8 cellular contexts compared by ENCODE assay signal in the genomic region with DNA sequence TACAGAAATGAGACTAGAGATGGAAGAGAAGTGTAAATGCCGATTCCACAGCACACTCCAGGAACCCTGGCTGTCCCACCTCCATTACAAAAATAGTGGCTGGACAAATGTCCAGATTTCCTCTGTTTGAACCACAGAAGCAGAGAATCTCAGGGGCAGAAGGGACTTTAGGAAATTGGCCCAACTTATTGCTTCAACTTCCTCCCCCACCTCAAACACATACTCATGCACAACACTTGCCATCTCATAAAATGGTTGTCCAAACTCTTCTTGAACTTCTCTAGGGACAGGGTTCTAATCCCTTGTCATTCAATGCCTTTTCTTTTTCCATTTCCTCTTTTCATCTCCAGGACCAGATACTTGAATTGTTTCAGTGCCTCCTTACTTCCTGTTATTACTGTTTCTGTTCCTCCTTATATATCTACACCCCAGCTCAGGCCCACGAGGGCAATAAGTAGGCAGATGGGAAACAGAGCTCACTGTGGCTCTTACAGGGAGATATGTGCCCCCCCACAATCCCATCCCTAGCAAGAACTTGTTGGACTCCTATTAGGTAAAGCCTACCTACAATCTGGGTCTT. TPM values are rescaled to one million over a fixed set of nuclear protein-coding genes. Genes with fewer than 3 reads are reported as not detected.
DNase-seq lines count a peak whose midpoint lies in the region; ATAC-seq and TF ChIP-seq lines count a peak whose summit lies in the region.

No MANE protein-coding gene starts in this region.

- H3K9me3 ChIP-seq in mesenchymal stem cell (ENCODE audit: control insufficient read depth, low read length) = no peaks in the 10 kb centered on the region

- H3K36me3 Mint-ChIP-seq in T-helper 1 cell treated with Interleukin-12 subunit alpha and Interleukin-12 subunit beta and Interleukin-4 antibody, amounts not matched to agents 30 μg/mL and 1 μg/mL, for 36 hours (ENCODE audit: low read depth) = peaks cover 5% of the 10 kb centered on the region
- H3K36me3 Mint-ChIP-seq in activated CD8-positive, alpha-beta T cell treated with anti-CD3 and anti-CD28 coated beads for 36 hours (ENCODE audit: low read depth) = no peaks in the 10 kb centered on the region

- peak overlapping the region in 1 of 2 experiments; percentile 91 for H2BK12ac ChIP-seq in mesenchymal stem cell (ENCODE audit: low read length in 2 of 2)

- H3K4me2 ChIP-seq in mesenchymal stem cell (ENCODE audit: low read length, poor library complexity, severe bottlenecking) = no peak overlapping the region

- peaks cover 0 to 4% of the 10 kb centered on the region in 2 experiments for H3K36me3 ChIP-seq in mesenchymal stem cell (ENCODE audit: control insufficient read depth in 1 of 2, insufficient read depth in 2 of 2, low read depth in 1 of 2, low read length in 2 of 2)

- no peak overlapping the region for H2AK5ac ChIP-seq in mesenchymal stem cell (ENCODE audit: low read length, severe bottlenecking)

- H3K27me3 Mint-ChIP-seq in T-helper 1 cell treated with Interleukin-12 subunit alpha and Interleukin-12 subunit beta and Interleukin-4 antibody, amounts not matched to agents 30 μg/mL and 1 μg/mL, for 36 hours (ENCODE audit: low read depth) = no peaks in the 10 kb centered on the region
- no peaks in the 10 kb centered on the region for H3K27me3 Mint-ChIP-seq in activated CD8-positive, alpha-beta T cell treated with anti-CD3 and anti-CD28 coated beads for 36 hours

- H3K9ac ChIP-seq in mesenchymal stem cell (ENCODE audit: low read length) = peak overlapping the region; percentile 42

- H3K4me1 Mint-ChIP-seq in T-helper 1 cell treated with Interleukin-12 subunit alpha and Interleukin-12 subunit beta and Interleukin-4 antibody, amounts not matched to agents 30 μg/mL and 1 μg/mL, for 36 hours (ENCODE audit: low read depth) = peaks cover 64% of the 10 kb centered on the region
- H3K4me1 Mint-ChIP-seq in activated CD8-positive, alpha-beta T cell treated with anti-CD3 and anti-CD28 coated beads for 36 hours (ENCODE audit: low read depth) = peaks cover 68% of the 10 kb centered on the region

- no peak overlapping the region for H2BK120ac ChIP-seq in mesenchymal stem cell (ENCODE audit: low read depth, low read length)

- peak overlapping the region; percentile 94 for H3K27ac Mint-ChIP-seq in T-helper 1 cell treated with Interleukin-12 subunit alpha and Interleukin-12 subunit beta and Interleukin-4 antibody, amounts not matched to agents 30 μg/mL and 1 μg/mL, for 36 hours
- H3K27ac Mint-ChIP-seq in activated CD8-positive, alpha-beta T cell treated with anti-CD3 and anti-CD28 coated beads for 36 hours = peak overlapping the region; percentile 95

- intact Hi-C loops in activated CD8-positive, alpha-beta T cell treated with anti-CD3 and anti-CD28 coated beads for 36 hours (cut with micrococcal nuclease) = no loop called here

- 76% methylated on average over 2 of the region's 2 CpGs for WGBS in mesenchymal stem cell

- H3K27me3 ChIP-seq in mesenchymal stem cell (ENCODE audit: control insufficient read depth in 1 of 2, insufficient read depth in 1 of 2, low read length in 2 of 2) = no peaks in the 10 kb centered on the region

- H3K27ac ChIP-seq in mesenchymal stem cell (ENCODE audit: low read length, poor library complexity, severe bottlenecking) = no peak overlapping the region

- peaks cover 2% of the 10 kb centered on the region for H3K4me1 ChIP-seq in mesenchymal stem cell (ENCODE audit: control insufficient read depth, insufficient read depth, low read depth, low read length)

- peak overlapping the region; percentile 29 for H2AFZ ChIP-seq in mesenchymal stem cell (ENCODE audit: low read depth, low read length)

- no peak overlapping the region for H3K14ac ChIP-seq in mesenchymal stem cell (ENCODE audit: low read length in 2 of 2)

- H3K4me3 ChIP-seq in mesenchymal stem cell (ENCODE audit: insufficient read depth in 1 of 2, low read depth in 1 of 2, low read length in 2 of 2) = no peak overlapping the region

- H3K79me1 ChIP-seq in mesenchymal stem cell (replicated peaks; ENCODE audit: low read length, poor library complexity, severe bottlenecking) = no peaks in the 10 kb centered on the region

- POLR2A ChIA-PET in activated CD8-positive, alpha-beta T cell treated with anti-CD3 and anti-CD28 coated beads for 36 hours (lab: Charles Lee) = interaction anchor here (0.6 to 1.4 kb wide), 6 partner anchors 16 to 201 kb away, joined by 3 to 6 read pairs (median 4); a partner anchor contains a TSS

- H2BK15ac ChIP-seq in mesenchymal stem cell (ENCODE audit: low read depth, poor library complexity, severe bottlenecking) = no peak overlapping the region

- no peak overlapping the region for H2BK5ac ChIP-seq in mesenchymal stem cell (ENCODE audit: low read depth, low read length, poor library complexity, severe bottlenecking)

- peak overlapping the region in 1 of 2 experiments; percentile 48 for H3K18ac ChIP-seq in mesenchymal stem cell (ENCODE audit: low read depth in 1 of 2, low read length in 2 of 2)

- no peak overlapping the region for H4K91ac ChIP-seq in mesenchymal stem cell (ENCODE audit: low read length)

- no peak for TF ChIP-seq CTCF in activated CD8-positive, alpha-beta T cell treated with anti-CD3 and anti-CD28 coated beads for 36 hours (IDR thresholded peaks at IDR 0.05)

- no peak overlapping the region for H3K23ac ChIP-seq in mesenchymal stem cell (ENCODE audit: low read length in 2 of 2)

- peak overlapping the region; percentile 15 for H4K8ac ChIP-seq in mesenchymal stem cell (ENCODE audit: low read length)

- DNase-seq in T-helper 1 cell (no peak), mesenchymal stem cell (no peak), D341Med (ENCODE audit: low spot score) (no peak)
- no peak for DNase-seq in activated CD8-positive, alpha-beta T cell treated with anti-CD3 and anti-CD28 coated beads for 36 hours
- no peak for DNase-seq in central memory CD4-positive, alpha-beta T cell
- no peak for DNase-seq in stimulated activated CD4-positive, alpha-beta T cell treated with anti-CD3 and anti-CD28 coated beads, Interleukin-15, amount 100 ng/mL, for 24 hours

- no peaks in the 10 kb centered on the region for H3K9me3 Mint-ChIP-seq in T-helper 1 cell treated with Interleukin-12 subunit alpha and Interleukin-12 subunit beta and Interleukin-4 antibody, amounts not matched to agents 30 μg/mL and 1 μg/mL, for 36 hours
- H3K9me3 Mint-ChIP-seq in activated CD8-positive, alpha-beta T cell treated with anti-CD3 and anti-CD28 coated beads for 36 hours = no peaks in the 10 kb centered on the region

- ATAC-seq in HG03139 (IDR thresholded peaks at IDR 0.05; ENCODE audit: unreplicated experiment) = peak; percentile 35
- ATAC-seq in activated CD8-positive, alpha-beta T cell treated with anti-CD3 and anti-CD28 coated beads for 36 hours = no peak

- CTCF ChIA-PET in activated CD8-positive, alpha-beta T cell treated with anti-CD3 and anti-CD28 coated beads for 36 hours (lab: Charles Lee) = interaction anchor here (0.7 to 2.0 kb wide), 13 partner anchors 9 to 196 kb away, joined by 3 to 14 read pairs (median 4); a partner anchor contains a TSS

- peak overlapping the region; percentile 68 for H3K4me3 Mint-ChIP-seq in T-helper 1 cell treated with Interleukin-12 subunit alpha and Interleukin-12 subunit beta and Interleukin-4 antibody, amounts not matched to agents 30 μg/mL and 1 μg/mL, for 36 hours
- peak overlapping the region; percentile 48 for H3K4me3 Mint-ChIP-seq in activated CD8-positive, alpha-beta T cell treated with anti-CD3 and anti-CD28 coated beads for 36 hours

- peak overlapping the region in 1 of 2 experiments; percentile 60 for H3K4ac ChIP-seq in mesenchymal stem cell (ENCODE audit: low read depth in 1 of 2, low read length in 2 of 2)

RNA-seq across cellular contexts. Expression of a gene that starts 8.5 kb away (rescaled TPM):
- 10 to 100 TPM; 39.9 to 40.8 TPM for total RNA-seq in activated CD8-positive, alpha-beta T cell treated with anti-CD3 and anti-CD28 coated beads for 36 hours
- 34.5 TPM for polyA plus RNA-seq in mesenchymal stem cell (2013, experiment 1 of 2)
- 34.5 TPM for polyA plus RNA-seq in mesenchymal stem cell (2013, experiment 2 of 2)

RNA-seq across cellular contexts. Expression of a gene that starts 13.0 kb away (rescaled TPM):
- total RNA-seq in activated CD8-positive, alpha-beta T cell treated with anti-CD3 and anti-CD28 coated beads for 36 hours = 1 to 10 TPM; 1.1 to 1.8 TPM
- 0.03 TPM for polyA plus RNA-seq in mesenchymal stem cell (2013, experiment 1 of 2)
- 0.12 TPM for polyA plus RNA-seq in mesenchymal stem cell (2013, experiment 2 of 2)

RNA-seq across cellular contexts. Expression of a gene that starts 16.3 kb away (rescaled TPM):
- total RNA-seq in activated CD8-positive, alpha-beta T cell treated with anti-CD3 and anti-CD28 coated beads for 36 hours = 10 to 100 TPM; 85.9 to 97.1 TPM
- polyA plus RNA-seq in mesenchymal stem cell (2013, experiment 1 of 2) = 47.0 TPM
- polyA plus RNA-seq in mesenchymal stem cell (2013, experiment 2 of 2) = 43.3 TPM

RNA-seq across cellular contexts. Expression of a gene that starts 19.6 kb away (rescaled TPM):
- total RNA-seq in activated CD8-positive, alpha-beta T cell treated with anti-CD3 and anti-CD28 coated beads for 36 hours = 10 to 100 TPM; 24.4 to 24.9 TPM
- polyA plus RNA-seq in mesenchymal stem cell (2013, experiment 1 of 2) = 9.8 TPM
- polyA plus RNA-seq in mesenchymal stem cell (2013, experiment 2 of 2) = 8.2 TPM

RNA-seq across cellular contexts. Expression of a gene that starts 26.5 kb away (rescaled TPM):
- total RNA-seq in activated CD8-positive, alpha-beta T cell treated with anti-CD3 and anti-CD28 coated beads for 36 hours = 10 to 100 TPM; 24.4 to 26.7 TPM
- 13.9 TPM for polyA plus RNA-seq in mesenchymal stem cell (2013, experiment 1 of 2)
- polyA plus RNA-seq in mesenchymal stem cell (2013, experiment 2 of 2) = 14.1 TPM
